In genomic region chr17:58005031-58005727, GRCh38 we compare ENCODE assay signal across 8 cellular contexts. TPM values are rescaled to one million over a fixed set of nuclear protein-coding genes. Genes with fewer than 3 reads are reported as not detected.
A peak's percentile ranks its signal among the peaks of the same experiment; 100 is the strongest.
DNase-seq lines count a peak whose midpoint lies in the region; ATAC-seq and TF ChIP-seq lines count a peak whose summit lies in the region.

No MANE protein-coding gene starts in this region.

- peaks cover 30% of the 10 kb centered on the region for H3F3A ChIP-seq in smooth muscle cell (ENCODE audit: low read depth)

- ATAC-seq in HG03442 (IDR thresholded peaks at IDR 0.05; ENCODE audit: unreplicated experiment) = no peak
- no peak for ATAC-seq in HG03108 (IDR thresholded peaks at IDR 0.05; ENCODE audit: unreplicated experiment)

- peak overlapping the region; percentile 94 for H3K4me2 ChIP-seq in smooth muscle cell

- no peak for TF ChIP-seq CTCF in fibroblast of the aortic adventitia (IDR thresholded peaks at IDR 0.05; ENCODE audit: insufficient read depth, low read length)
- TF ChIP-seq CTCF in smooth muscle cell (IDR thresholded peaks at IDR 0.05; ENCODE audit: borderline replicate concordance, insufficient read depth, poor library complexity, severe bottlenecking) = no peak
- TF ChIP-seq CTCF in GM13976 (IDR thresholded peaks at IDR 0.05; ENCODE audit: borderline replicate concordance, control extremely low read depth, extremely low read depth, insufficient read depth, missing control alignments) = no peak

- DNase-seq in NCI-H82 (lab: John Stamatoyannopoulos, UW) (peak; percentile 64), NCI-H82 treated with DMSO at 0.1 percent for 48 hours (lab: John Stamatoyannopoulos, UW; ENCODE audit: unreplicated experiment) (no peak), SK-MEL-5 (ENCODE audit: low read depth, low spot score) (peak; percentile 43), fibroblast of the aortic adventitia (ENCODE audit: low read depth) (no peak), smooth muscle cell (lab: John Stamatoyannopoulos, UW; ENCODE audit: unreplicated experiment) (no peak), GM13976 (ENCODE audit: low spot score) (no peak)

- peaks cover 6% of the 10 kb centered on the region for H3K36me3 ChIP-seq in smooth muscle cell (ENCODE audit: low read depth)

- peaks cover 32% of the 10 kb centered on the region for H3K4me1 ChIP-seq in smooth muscle cell (ENCODE audit: low read depth)

- no peaks in the 10 kb centered on the region for H3K27me3 ChIP-seq in smooth muscle cell (ENCODE audit: low read depth)

- in situ Hi-C loops in SK-MEL-5 (cut with HindIII; ENCODE audit: low pct_unique_long_range_greater_than_20kb, low sequenced_read_pairs) (no loop called here), GM13976 (cut with MboI; ENCODE audit: low sequenced_read_pairs, unreplicated experiment) (no loop called here)

- peak overlapping the region; percentile 97 for H3K27ac ChIP-seq in smooth muscle cell (ENCODE audit: low read depth)

- H3K9me3 ChIP-seq in smooth muscle cell (replicated peaks; ENCODE audit: low read depth) = no peaks in the 10 kb centered on the region

- H2AFZ ChIP-seq in smooth muscle cell (ENCODE audit: low read depth) = no peak overlapping the region

- 50% methylated on average over 12 of the region's 12 CpGs for WGBS in smooth muscle cell (ENCODE audit: low lambda C conversion rate)

- peak overlapping the region; percentile 97 for H3K9ac ChIP-seq in smooth muscle cell (ENCODE audit: low read depth)

- H3K4me3 ChIP-seq in fibroblast of the aortic adventitia (ENCODE audit: low read depth, low read length) (peak overlapping the region; percentile 97), smooth muscle cell (peak overlapping the region; percentile 93)

- peaks cover 64% of the 10 kb centered on the region for H4K20me1 ChIP-seq in smooth muscle cell (ENCODE audit: low read depth)

- H3K79me2 ChIP-seq in smooth muscle cell (ENCODE audit: low read depth) = peaks cover 48% of the 10 kb centered on the region

RNA-seq across cellular contexts. Expression of gene SRSF1, which starts 1.9 kb away (rescaled TPM):
- 275 and 277 TPM in 2 replicates for total RNA-seq in SK-MEL-5 (2014; rRNA removed; shearing (Covaris generic))
- 148 and 184 TPM in 2 replicates for polyA plus RNA-seq in SK-MEL-5 (2015; cell fraction: cytosol; rRNA removed)
- 633 and 787 TPM in 2 replicates for polyA plus RNA-seq in SK-MEL-5 (2015; cell fraction: nucleus; rRNA removed)
- total RNA-seq in fibroblast of the aortic adventitia (ENCODE audit: low replicate concordance) (330 and 375 TPM in 2 replicates), smooth muscle cell (194 and 200 TPM in 2 replicates)
- 57.9 and 61.3 TPM in 2 replicates for polyA plus RNA-seq in smooth muscle cell

RNA-seq across cellular contexts. Expression of gene VEZF1, which starts 17.1 kb away (rescaled TPM):
- 49.3 and 49.5 TPM in 2 replicates for total RNA-seq in SK-MEL-5 (2014; rRNA removed; shearing (Covaris generic))
- polyA plus RNA-seq in SK-MEL-5 (2015; cell fraction: cytosol; rRNA removed) = 49.5 and 69.5 TPM in 2 replicates
- 74.6 and 76.5 TPM in 2 replicates for polyA plus RNA-seq in SK-MEL-5 (2015; cell fraction: nucleus; rRNA removed)
- total RNA-seq in fibroblast of the aortic adventitia (ENCODE audit: low replicate concordance) (16.4 and 76.2 TPM in 2 replicates), smooth muscle cell (52.1 and 61.8 TPM in 2 replicates)
- 24.9 and 25.3 TPM in 2 replicates for polyA plus RNA-seq in smooth muscle cell

RNA-seq across cellular contexts. Expression of gene CUEDC1, which starts 50.0 kb away (rescaled TPM):
- 10.4 and 14.6 TPM in 2 replicates for total RNA-seq in SK-MEL-5 (2014; rRNA removed; shearing (Covaris generic))
- polyA plus RNA-seq in SK-MEL-5 (2015; cell fraction: cytosol; rRNA removed) = 40.9 and 57.4 TPM in 2 replicates
- polyA plus RNA-seq in SK-MEL-5 (2015; cell fraction: nucleus; rRNA removed) = 442 and 572 TPM in 2 replicates
- 17.1 and 25.7 TPM in 2 replicates for total RNA-seq in fibroblast of the aortic adventitia (ENCODE audit: low replicate concordance)
- 7.0 and 11.1 TPM in 2 replicates for total RNA-seq in smooth muscle cell
- 10.4 and 11.7 TPM in 2 replicates for polyA plus RNA-seq in smooth muscle cell

Comparison
In these comparisons a context has a peak if more than half of its experiments do, and no peak if none do; other contexts are left out.
1. DNase-seq: peak in NCI-H82 (single experiment) and SK-MEL-5 (single experiment); none in NCI-H82 treated with DMSO at 0.1 percent for 48 hours (single experiment), fibroblast of the aortic adventitia (single experiment), smooth muscle cell (single experiment) and GM13976 (single experiment).